1 cellular context compared by ENCODE assay signal in the genomic region with DNA sequence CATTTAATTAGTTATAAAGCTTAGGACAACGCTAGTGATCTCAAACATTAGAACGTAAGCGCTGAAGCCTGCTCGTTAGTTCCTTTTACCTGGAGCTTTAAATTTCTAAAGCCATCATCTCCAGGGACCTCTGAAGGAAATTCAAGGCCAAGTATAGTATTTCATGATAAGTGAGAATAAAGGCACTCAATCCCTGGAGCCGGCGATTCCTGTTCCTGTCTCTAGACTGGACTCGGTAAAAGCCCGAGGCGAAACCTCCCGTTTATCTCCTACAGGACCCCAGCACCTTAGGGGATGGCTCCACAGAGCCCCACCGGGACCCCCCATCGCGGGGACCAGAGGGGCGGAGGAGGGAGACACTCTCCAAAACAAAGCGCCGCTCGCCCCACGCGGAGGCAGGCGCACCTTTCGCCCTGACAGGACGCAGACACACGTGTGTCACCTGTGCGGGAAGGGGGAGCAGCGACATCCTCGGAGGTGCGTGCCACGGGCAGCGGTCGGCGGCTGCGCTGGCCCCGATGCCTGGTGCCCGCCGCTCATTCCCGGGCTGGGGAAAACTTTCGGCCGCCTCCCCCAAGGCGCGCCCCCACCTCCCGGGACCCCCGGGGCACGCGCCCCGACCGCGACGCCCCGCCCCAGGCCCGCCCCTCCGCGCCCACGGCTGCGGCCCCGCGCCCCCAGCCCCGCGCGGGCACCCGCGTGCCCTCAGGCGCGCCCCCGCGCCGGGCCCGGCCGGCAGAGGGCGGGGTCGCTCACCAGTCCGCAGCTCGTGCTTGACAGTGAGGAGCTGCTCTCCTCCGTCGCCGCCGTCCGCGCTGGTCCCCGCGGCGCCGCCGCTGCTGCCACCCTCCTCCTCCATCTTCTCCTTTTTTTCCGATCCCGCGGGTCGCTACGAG.
TF ChIP-seq lines count a peak whose summit lies in the region.

No MANE protein-coding gene starts in this region.

TF ChIP-seq in GM12878, 131 proteins besides CTCF, POLR2A, EP300 and RAD21 (continued from another document):
- no peak for TF ChIP-seq REST (IDR thresholded peaks at IDR 0.05; ENCODE audit: low read depth, low read length)
- TF ChIP-seq SMARCA5 (IDR thresholded peaks at IDR 0.05), result peak; percentile 87; the same call in 1 of the 2 replicates
- TF ChIP-seq IRF5 (IDR thresholded peaks at IDR 0.05; ENCODE audit: borderline replicate concordance), result no peak
- TF ChIP-seq HDAC2 (IDR thresholded peaks at IDR 0.05), result no peak
